ENCODE assay signal across 8 cellular contexts in the genomic region with DNA sequence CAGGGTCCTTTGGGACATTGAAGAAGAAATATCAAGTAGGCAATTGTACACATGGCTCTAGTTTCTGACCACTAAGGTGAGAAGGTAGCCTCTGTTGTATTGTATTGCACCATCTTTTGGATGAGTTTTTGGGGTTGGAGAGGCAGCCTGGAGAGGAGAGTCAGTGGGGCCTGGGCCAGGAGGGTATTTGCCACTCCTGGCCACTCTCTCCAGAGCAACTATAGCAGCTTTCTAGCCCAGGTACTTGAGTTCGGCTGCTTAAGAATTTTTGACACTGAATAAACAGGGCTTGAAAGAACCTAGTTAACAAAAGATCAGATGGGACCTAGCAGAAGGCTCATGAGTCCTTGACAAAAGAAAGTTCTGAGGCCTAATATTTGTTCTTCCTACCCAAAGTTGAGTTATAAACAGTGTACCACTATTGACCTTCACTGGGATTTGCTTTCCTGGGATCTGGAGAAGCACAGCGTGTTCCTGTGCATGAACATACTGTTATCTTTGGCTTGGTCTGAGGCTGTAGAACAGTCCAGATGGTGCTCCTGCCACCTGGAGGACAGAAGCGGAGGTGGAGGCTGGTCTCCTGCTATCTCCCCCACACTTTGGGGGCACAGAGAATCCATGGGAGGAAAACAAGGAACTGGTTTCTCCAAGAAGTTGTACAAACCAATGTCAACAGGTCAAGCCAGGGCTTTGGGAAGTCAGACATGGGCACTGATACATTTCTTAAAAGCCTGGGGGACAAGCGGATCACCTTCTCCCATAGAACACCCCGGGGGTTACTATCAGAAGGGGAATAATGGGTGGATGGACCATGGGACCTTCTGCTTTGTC.
DNase-seq lines count a peak whose midpoint lies in the region; ATAC-seq, FAIRE-seq and TF ChIP-seq lines count a peak whose summit lies in the region.

No MANE protein-coding gene starts in this region.

- TF ChIP-seq CTCF in D721Med (IDR thresholded peaks at IDR 0.05; ENCODE audit: insufficient read depth, missing control alignments) (peak; percentile 41), chondrocyte (IDR thresholded peaks at IDR 0.05) (peak; percentile 78)

- no peaks in the 10 kb centered on the region for H3K27me3 ChIP-seq in Karpas-422 (ENCODE audit: low read length)

- no peak overlapping the region for H3K9ac ChIP-seq in Karpas-422 (ENCODE audit: low read length)

- no peaks in the 10 kb centered on the region for H3K9me2 ChIP-seq in Karpas-422 (replicated peaks; ENCODE audit: insufficient read depth, low read length)

- H3K79me2 ChIP-seq in Karpas-422 (ENCODE audit: low read length): no peaks in the 10 kb centered on the region

- FAIRE-seq in D721Med (lab: Jason Lieb, UNC): no peak

- H3K27ac ChIP-seq in Karpas-422 (ENCODE audit: low read length): no peak overlapping the region

- no peaks in the 10 kb centered on the region for H3K9me3 Mint-ChIP-seq in chondrocyte (ENCODE audit: low read depth)

- DNase-seq in D721Med (ENCODE audit: insufficient read length, low spot score) (no peak), Karpas-422 (peak; percentile 63), chondrocyte (ENCODE audit: low spot score) (no peak), myocyte (ENCODE audit: low read depth) (peak; percentile 46), inferior parietal cortex (ENCODE audit: extremely low spot score) (no peak), DMS79 treated with DMSO at 0.1 percent for 48 hours (lab: John Stamatoyannopoulos, UW) (no peak)

- H3K4me1 ChIP-seq in Karpas-422 (ENCODE audit: low read length): no peaks in the 10 kb centered on the region

- H2AFZ ChIP-seq in Karpas-422 (ENCODE audit: low read length): no peak overlapping the region

- no peak overlapping the region for H3K4me3 Mint-ChIP-seq in chondrocyte (ENCODE audit: unreplicated experiment)

- peaks cover 13% of the 10 kb centered on the region for H3K4me1 Mint-ChIP-seq in chondrocyte (ENCODE audit: low read depth)

- H3K27me3 Mint-ChIP-seq in chondrocyte (ENCODE audit: low read depth): no peaks in the 10 kb centered on the region

- no peaks in the 10 kb centered on the region for H4K20me1 ChIP-seq in Karpas-422 (ENCODE audit: insufficient read depth, low read depth, low read length)

- ATAC-seq in HG03565 (IDR thresholded peaks at IDR 0.05; ENCODE audit: unreplicated experiment) (no peak), HG03135 (IDR thresholded peaks at IDR 0.05; ENCODE audit: unreplicated experiment) (no peak)

- H3K27ac Mint-ChIP-seq in chondrocyte (ENCODE audit: unreplicated experiment): no peak overlapping the region

- no peak overlapping the region for H3K4me2 ChIP-seq in Karpas-422 (ENCODE audit: low read depth, low read length, poor library complexity, severe bottlenecking)

- no peak overlapping the region for H3K4me3 ChIP-seq in Karpas-422 (ENCODE audit: low read length)

- H3K36me3 ChIP-seq in Karpas-422 (ENCODE audit: insufficient read depth, low read length): no peaks in the 10 kb centered on the region

- H3K36me3 Mint-ChIP-seq in chondrocyte (ENCODE audit: low read depth): no peaks in the 10 kb centered on the region

- H3K9me3 ChIP-seq in Karpas-422 (ENCODE audit: low read length): no peaks in the 10 kb centered on the region

Comparison
In these comparisons a context has a peak if more than half of its experiments do, and no peak if none do; other contexts are left out.
1. DNase-seq: peak in Karpas-422 (single experiment) and myocyte (single experiment); none in D721Med (single experiment), chondrocyte (single experiment), inferior parietal cortex (single experiment) and DMS79 treated with DMSO at 0.1 percent for 48 hours (single experiment).